ENCODE assay signal across 8 cellular contexts in genomic region chr14:106691601-106692291, GRCh38.
A peak's percentile ranks its signal among the peaks of the same experiment; 100 is the strongest.
DNase-seq lines count a peak whose midpoint lies in the region; ATAC-seq and TF ChIP-seq lines count a peak whose summit lies in the region.

No MANE protein-coding gene starts in this region.

- peaks cover 81% of the 10 kb centered on the region for H3K9me3 Mint-ChIP-seq in nephron progenitor cell

- no peaks in the 10 kb centered on the region for H3K4me1 Mint-ChIP-seq in nephron progenitor cell

- DNase-seq in HEK293T (ENCODE audit: extremely low spot score) (peak; percentile 9), NOMO-1 treated with dmso at 0.1 percent for 144 hours (lab: John Stamatoyannopoulos, UW; ENCODE audit: unreplicated experiment) (peak; percentile 14), nephron progenitor cell (peak; percentile 2), NCI-H2107 treated with DMSO at 0.1 percent for 48 hours (lab: John Stamatoyannopoulos, UW; ENCODE audit: unreplicated experiment) (no peak), globus pallidus (ENCODE audit: low spot score) (no peak), foreskin melanocyte (no peak)
- DNase-seq in activated T-helper 9 cell treated with anti-CD3 and anti-CD28 coated beads, Interleukin-2, amount 50 U/mL, for 16 hours (ENCODE audit: low read depth) = peak; percentile 36

- ATAC-seq in GM18502 (IDR thresholded peaks at IDR 0.05; ENCODE audit: poor library complexity, unreplicated experiment) = peak; percentile 75

- no peaks in the 10 kb centered on the region for H3K36me3 Mint-ChIP-seq in nephron progenitor cell (ENCODE audit: low read depth)

- no peaks in the 10 kb centered on the region for H3K27me3 Mint-ChIP-seq in nephron progenitor cell (ENCODE audit: low read depth, poor library complexity)

- TF ChIP-seq CTCF in nephron progenitor cell (IDR thresholded peaks at IDR 0.05) = no peak

- POLR2A ChIA-PET in HEK293T (lab: Yijun Ruan, JAX) = no interaction called here

- CTCF ChIA-PET in HEK293T (lab: Yijun Ruan, JAX) = no interaction called here

- no peak overlapping the region for H3K4me3 Mint-ChIP-seq in nephron progenitor cell

- no peak overlapping the region for H3K27ac Mint-ChIP-seq in nephron progenitor cell

TF ChIP-seq in HEK293T, 16 proteins besides CTCF, POLR2A, EP300 and RAD21:
- TF ChIP-seq BHLHE40 (IDR thresholded peaks at IDR 0.05; ENCODE audit: borderline replicate concordance) (no peak), TARDBP (IDR thresholded peaks at IDR 0.05) (no peak), FOXK2 (IDR thresholded peaks at IDR 0.05) (no peak), LEF1 (IDR thresholded peaks at IDR 0.05; ENCODE audit: borderline replicate concordance) (no peak), FOXA1 (IDR thresholded peaks at IDR 0.05) (no peak), FOXM1 (IDR thresholded peaks at IDR 0.05; ENCODE audit: borderline replicate concordance) (no peak), ELF4 (IDR thresholded peaks at IDR 0.05) (no peak), SUZ12 (IDR thresholded peaks at IDR 0.05) (no peak), HDGF (IDR thresholded peaks at IDR 0.05; ENCODE audit: borderline replicate concordance) (no peak), NFRKB (IDR thresholded peaks at IDR 0.05) (no peak), ARNT (IDR thresholded peaks at IDR 0.05) (no peak), CTBP1 (IDR thresholded peaks at IDR 0.05; ENCODE audit: borderline replicate concordance) (no peak), ZNF384 (IDR thresholded peaks at IDR 0.05) (no peak)

Comparison
In these comparisons a context has a peak if more than half of its experiments do, and no peak if none do; other contexts are left out.
1. DNase-seq: peak in HEK293T (single experiment), NOMO-1 treated with dmso at 0.1 percent for 144 hours (single experiment), activated T-helper 9 cell treated with anti-CD3 and anti-CD28 coated beads, Interleukin-2, amount 50 U/mL, for 16 hours (single experiment) and nephron progenitor cell (single experiment); none in NCI-H2107 treated with DMSO at 0.1 percent for 48 hours (single experiment), globus pallidus (single experiment) and foreskin melanocyte (single experiment).